22 cellular contexts compared by ENCODE assay signal in the genomic region with DNA sequence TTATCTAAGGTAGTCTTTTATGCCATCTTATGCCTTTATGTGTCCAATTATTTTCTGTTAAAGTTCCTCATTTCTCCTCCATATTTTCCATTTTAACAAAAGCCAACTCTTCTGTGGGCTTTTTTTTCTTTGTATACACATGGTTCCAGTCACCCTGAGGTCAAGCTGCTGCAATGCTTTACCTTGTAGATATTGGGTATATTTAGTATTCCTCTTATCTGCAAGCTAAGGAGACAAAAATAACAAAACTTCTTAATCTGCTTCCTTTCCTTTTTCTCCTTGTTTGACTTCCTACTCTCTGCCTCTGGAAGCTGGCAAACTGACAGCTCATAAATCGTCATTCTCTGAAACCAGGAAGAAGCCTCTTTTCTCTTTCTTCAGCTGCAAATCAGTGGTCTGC.
DNase-seq lines count a peak whose midpoint lies in the region; ATAC-seq, FAIRE-seq and TF ChIP-seq lines count a peak whose summit lies in the region.
"Had no signal": no experiment of that assay in that cellular context is flagged by ENCODE, and none has a peak within 500 bp of the region (broad histone marks: within the 10 kb centered on the region; RNA-seq: fewer than 3 reads in every experiment).

No MANE protein-coding gene starts in this region.

- H3K9ac ChIP-seq in liver (ENCODE audit: low read depth in 1 of 2, low read length in 2 of 2) (no peak overlapping the region), HepG2 (ENCODE audit: insufficient read depth, low read depth, low read length) (no peak overlapping the region)

- no peaks in the 10 kb centered on the region for H3K79me2 ChIP-seq in HepG2 (ENCODE audit: insufficient read depth, low read length)

- in situ Hi-C loops in HepG2 (cut with HindIII; ENCODE audit: extremely low pct_ligation_motif_present, low pct_unique_long_range_greater_than_20kb) (no loop called here), brain microvascular endothelial cell (cut with HindIII; ENCODE audit: low pct_ligation_motif_present, low sequenced_read_pairs) (no loop called here)

- TF ChIP-seq EP300 in HepG2 (IDR thresholded peaks at IDR 0.05; ENCODE audit: low read depth in 2 of 2, low read length in 2 of 2): no peak
- TF ChIP-seq EP300 in HepG2 (CRISPR knock-in tag; IDR thresholded peaks at IDR 0.05; ENCODE audit: borderline replicate concordance): no peak

- CTCF ChIA-PET in HepG2 (lab: Yijun Ruan, JAX; ENCODE audit: low intra/inter-chr PET ratio, low total read pairs): no interaction called here

- no peak for TF ChIP-seq RAD21 in liver (IDR thresholded peaks at IDR 0.05)
- no peak for TF ChIP-seq RAD21 in HepG2 (CRISPR knock-in tag; IDR thresholded peaks at IDR 0.05)

- H4K20me1 ChIP-seq in HepG2 (ENCODE audit: insufficient read depth, low read length): no peaks in the 10 kb centered on the region

- intact Hi-C loops in HepG2 (cut with micrococcal nuclease; ENCODE audit: unreplicated experiment) (no loop called here), pancreas (cut with DNase I) (no loop called here)

- no peak overlapping the region for H3K4me2 ChIP-seq in HepG2 (ENCODE audit: low read depth, low read length)

- no peak overlapping the region for H2AFZ ChIP-seq in HepG2 (ENCODE audit: low read length)

- TF ChIP-seq POLR2A in HepG2 (IDR thresholded peaks at IDR 0.05; ENCODE audit: insufficient read depth in 1 of 2, low read depth in 2 of 2, low read length in 2 of 2): no peak

- H3K9me3 ChIP-seq in liver (ENCODE audit: control insufficient read depth in 4 of 4, low read length in 3 of 4) (no peaks in the 10 kb centered on the region), HepG2 (ENCODE audit: low read length) (no peaks in the 10 kb centered on the region), pancreas (no peaks in the 10 kb centered on the region)
- H3K9me3 ChIP-seq: SJSA1 had no signal

- no peak for TF ChIP-seq CTCF in liver (IDR thresholded peaks at IDR 0.05; ENCODE audit: low read depth, low read length, missing input control)
- TF ChIP-seq CTCF in HepG2 (CRISPR knock-in tag; IDR thresholded peaks at IDR 0.05): no peak
- TF ChIP-seq CTCF in brain microvascular endothelial cell (IDR thresholded peaks at IDR 0.05; ENCODE audit: low read depth, low read length, missing control alignments): no peak
- TF ChIP-seq CTCF in pancreas (IDR thresholded peaks at IDR 0.05): no peak

- FAIRE-seq in HepG2 (lab: Jason Lieb, UNC) (no peak), pancreas (lab: Jason Lieb, UNC) (no peak)
- FAIRE-seq: GM12891, RCC 7860 had no signal

- H3K27me3 ChIP-seq in liver (ENCODE audit: control insufficient read depth in 4 of 4, insufficient read depth in 4 of 4, low read length in 3 of 4): no peaks in the 10 kb centered on the region
- H3K27me3 ChIP-seq in HepG2 (ENCODE audit: control insufficient read depth in 1 of 2, insufficient read depth in 2 of 2, low read length in 2 of 2): no peaks in the 10 kb centered on the region
- H3K27me3 ChIP-seq in brain microvascular endothelial cell (replicated peaks): no peaks in the 10 kb centered on the region
- H3K27me3 ChIP-seq in pancreas: no peaks in the 10 kb centered on the region
- H3K27me3 ChIP-seq: SJSA1 had no signal

- H3K36me3 ChIP-seq in liver (ENCODE audit: control insufficient read depth in 4 of 4, insufficient read depth in 3 of 4, low read depth in 1 of 4, low read length in 3 of 4) (no peaks in the 10 kb centered on the region), HepG2 (replicated peaks in 1 of 2; ENCODE audit: control insufficient read depth in 1 of 2, insufficient read depth in 2 of 2, low read length in 2 of 2) (no peaks in the 10 kb centered on the region), brain microvascular endothelial cell (replicated peaks) (no peaks in the 10 kb centered on the region), pancreas (no peaks in the 10 kb centered on the region)
- H3K36me3 ChIP-seq: SJSA1 had no signal

- BruUV-seq in HepG2 (replicated peaks; lab: Mats Ljungman, UMichigan): no TSS peak

- POLR2A ChIA-PET in HepG2 (lab: Yijun Ruan, JAX): no interaction called here

- ATAC-seq in HepG2 (no peak), left lobe of liver (peak; percentile 31), pancreas (no peak), GM21515 (IDR thresholded peaks at IDR 0.05; ENCODE audit: unreplicated experiment) (no peak)

- DNase-seq in HepG2 (ENCODE audit: low spot score): no peak
- DNase-seq in brain microvascular endothelial cell: peak; percentile 6
- no peak for DNase-seq in left lobe of liver (ENCODE audit: low spot score)
- no peak for DNase-seq in pancreas
- DNase-seq in NK-92 (lab: John Stamatoyannopoulos, UW; ENCODE audit: unreplicated experiment): no peak
- no peak for DNase-seq in NCI-H1105 (lab: John Stamatoyannopoulos, UW)
- DNase-seq: 8988T; CD4-positive, CD25-positive, alpha-beta regulatory T cell; DND-41; MV-4-11; NCI-H1436; NCI-H187 treated with DMSO at 0.1 percent for 48 hours; NCI-H2107; NCI-H2227 treated with DMSO at 0.1 percent for 48 hours; NCI-H510A; NCI-H774; T-helper 1 cell had no signal

- no peak overlapping the region for H3K27ac ChIP-seq in liver (ENCODE audit: low read depth in 1 of 2, low read length in 2 of 2)
- H3K27ac ChIP-seq in HepG2 (ENCODE audit: extremely low read length, insufficient read depth, low read length): no peak overlapping the region
- H3K27ac ChIP-seq in brain microvascular endothelial cell: no peak overlapping the region
- no peak overlapping the region for H3K27ac ChIP-seq in pancreas
- H3K27ac ChIP-seq: SJSA1 had no signal

- H3K4me3 ChIP-seq in liver (ENCODE audit: low read depth in 1 of 3, low read length in 3 of 3) (no peak overlapping the region), HepG2 (replicated peaks in 1 of 3; ENCODE audit: insufficient read depth in 1 of 3, low read depth in 2 of 3, low read length in 3 of 3) (no peak overlapping the region), brain microvascular endothelial cell (ENCODE audit: low read depth, low read length) (no peak overlapping the region), pancreas (no peak overlapping the region)
- H3K4me3 ChIP-seq: SJSA1 had no signal

- H3K4me1 ChIP-seq in liver (ENCODE audit: control insufficient read depth in 4 of 4, insufficient read depth in 4 of 4, low read length in 3 of 4) (no peaks in the 10 kb centered on the region), HepG2 (ENCODE audit: insufficient read depth, low read length) (no peaks in the 10 kb centered on the region), pancreas (no peaks in the 10 kb centered on the region)
- H3K4me1 ChIP-seq: SJSA1 had no signal

- 25% methylated on average over 1 of the region's 1 CpG for WGBS in liver
- WGBS in HepG2 (ENCODE audit: low lambda C conversion rate): 0% methylated on average over 1 of the region's 1 CpG
- WGBS in pancreas, 2 donors: 4 to 20% methylated on average over 1 of the region's 1 CpG

TF ChIP-seq in liver, 16 proteins besides CTCF, POLR2A, EP300 and RAD21:
- TF ChIP-seq NR2F2 (IDR thresholded peaks at IDR 0.05): peak; percentile 66
- no peak for TF ChIP-seq YY1 (IDR thresholded peaks at IDR 0.05)

TF ChIP-seq in HepG2, 621 proteins besides CTCF, POLR2A, EP300 and RAD21 (continues in another document):
- no peak for TF ChIP-seq CBFB (CRISPR knock-in tag; IDR thresholded peaks at IDR 0.05)
- TF ChIP-seq, protein P1, sequence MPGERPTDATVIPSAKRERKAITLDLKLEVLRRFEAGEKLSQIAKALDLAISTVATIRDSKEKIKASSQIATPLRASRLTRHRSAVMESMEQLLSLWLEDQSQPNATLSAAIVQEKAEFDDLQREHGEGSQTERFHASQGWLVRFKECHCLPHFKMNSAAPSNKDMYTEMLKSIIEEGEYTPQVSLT (CRISPR knock-in tag; IDR thresholded peaks at IDR 0.05; ENCODE audit: borderline replicate concordance, low read depth): no peak
- no peak for TF ChIP-seq XRCC5 (optimal IDR thresholded peaks at IDR 0.05; ENCODE audit: low read length)
- no peak for TF ChIP-seq ZNF781 (CRISPR knock-in tag; IDR thresholded peaks at IDR 0.05; ENCODE audit: borderline replicate concordance, not compliant biosample characterization)
- no peak for TF ChIP-seq ZNF766 (CRISPR knock-in tag; IDR thresholded peaks at IDR 0.05; ENCODE audit: borderline replicate concordance)
- no peak for TF ChIP-seq ZNF7 (CRISPR knock-in tag; IDR thresholded peaks at IDR 0.05)
- TF ChIP-seq ZNF33B (CRISPR knock-in tag; IDR thresholded peaks at IDR 0.05): no peak
- TF ChIP-seq ZNF543 (CRISPR knock-in tag; IDR thresholded peaks at IDR 0.05): no peak
- TF ChIP-seq, protein P2, sequence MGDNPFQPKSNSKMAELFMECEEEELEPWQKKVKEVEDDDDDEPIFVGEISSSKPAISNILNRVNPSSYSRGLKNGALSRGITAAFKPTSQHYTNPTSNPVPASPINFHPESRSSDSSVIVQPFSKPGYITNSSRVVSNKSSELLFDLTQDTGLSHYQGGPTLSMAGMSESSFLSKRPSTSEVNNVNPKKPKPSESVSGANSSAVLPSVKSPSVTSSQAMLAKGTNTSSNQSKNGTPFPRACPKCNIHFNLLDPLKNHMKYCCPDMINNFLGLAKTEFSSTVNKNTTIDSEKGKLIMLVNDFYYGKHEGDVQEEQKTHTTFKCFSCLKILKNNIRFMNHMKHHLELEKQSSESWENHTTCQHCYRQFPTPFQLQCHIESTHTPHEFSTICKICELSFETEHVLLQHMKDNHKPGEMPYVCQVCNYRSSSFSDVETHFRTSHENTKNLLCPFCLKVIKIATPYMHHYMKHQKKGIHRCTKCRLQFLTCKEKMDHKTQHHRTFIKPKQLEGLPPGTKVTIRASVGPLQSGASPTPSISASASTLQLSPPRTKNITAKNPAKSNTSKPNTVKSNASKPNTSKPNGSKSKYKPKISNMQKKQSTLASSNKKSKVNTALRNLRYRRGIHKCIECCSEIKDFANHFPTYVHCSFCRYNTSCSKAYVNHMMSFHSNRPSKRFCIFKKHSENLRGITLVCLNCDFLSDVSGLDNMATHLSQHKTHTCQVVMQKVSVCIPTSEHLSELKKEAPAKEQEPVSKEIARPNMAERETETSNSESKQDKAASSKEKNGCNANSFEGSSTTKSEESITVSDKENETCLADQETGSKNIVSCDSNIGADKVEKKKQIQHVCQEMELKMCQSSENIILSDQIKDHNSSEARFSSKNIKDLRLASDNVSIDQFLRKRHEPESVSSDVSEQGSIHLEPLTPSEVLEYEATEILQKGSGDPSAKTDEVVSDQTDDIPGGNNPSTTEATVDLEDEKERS (CRISPR knock-in tag; IDR thresholded peaks at IDR 0.05): no peak
- TF ChIP-seq ZFAT (CRISPR knock-in tag; conservative IDR thresholded peaks at IDR 0.05): no peak
